1 cellular context compared by ENCODE assay signal in the genomic region with DNA sequence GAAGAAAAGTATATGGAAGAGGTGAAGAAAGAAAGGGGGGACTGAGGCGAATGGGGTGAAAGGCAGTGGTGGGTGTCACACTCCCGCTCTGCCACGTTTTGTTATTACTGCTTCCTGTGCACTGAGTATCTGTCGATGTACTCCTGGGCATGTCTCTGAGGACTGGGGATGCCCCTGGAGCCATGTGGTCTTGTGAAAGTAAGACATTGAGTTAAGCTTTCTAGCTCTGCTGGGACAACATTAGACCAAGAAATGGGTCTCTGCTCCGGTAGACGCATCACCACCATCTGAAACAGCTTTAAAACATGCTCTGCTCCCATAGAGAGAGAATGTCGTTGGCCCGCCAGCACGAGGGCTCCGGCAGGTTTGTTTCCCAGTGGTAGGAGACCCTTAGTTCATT.
TF ChIP-seq lines count a peak whose summit lies in the region.

No MANE protein-coding gene starts in this region.

TF ChIP-seq in IMR-90, 13 proteins besides CTCF, POLR2A, EP300 and RAD21 (continued from another document):
- TF ChIP-seq MAFK (IDR thresholded peaks at IDR 0.05; ENCODE audit: low read depth, low read length), result no peak
- no peak for TF ChIP-seq CEBPB (IDR thresholded peaks at IDR 0.05; ENCODE audit: low read depth, low read length)
- TF ChIP-seq, protein P1, sequence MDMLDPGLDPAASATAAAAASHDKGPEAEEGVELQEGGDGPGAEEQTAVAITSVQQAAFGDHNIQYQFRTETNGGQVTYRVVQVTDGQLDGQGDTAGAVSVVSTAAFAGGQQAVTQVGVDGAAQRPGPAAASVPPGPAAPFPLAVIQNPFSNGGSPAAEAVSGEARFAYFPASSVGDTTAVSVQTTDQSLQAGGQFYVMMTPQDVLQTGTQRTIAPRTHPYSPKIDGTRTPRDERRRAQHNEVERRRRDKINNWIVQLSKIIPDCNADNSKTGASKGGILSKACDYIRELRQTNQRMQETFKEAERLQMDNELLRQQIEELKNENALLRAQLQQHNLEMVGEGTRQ (IDR thresholded peaks at IDR 0.05; ENCODE audit: low read depth, low read length), result no peak
- no peak for TF ChIP-seq SMC3 (IDR thresholded peaks at IDR 0.05; ENCODE audit: low read depth, low read length)
- no peak for TF ChIP-seq FOS (IDR thresholded peaks at IDR 0.05; ENCODE audit: low read depth, low read length)
- TF ChIP-seq, protein P2, sequence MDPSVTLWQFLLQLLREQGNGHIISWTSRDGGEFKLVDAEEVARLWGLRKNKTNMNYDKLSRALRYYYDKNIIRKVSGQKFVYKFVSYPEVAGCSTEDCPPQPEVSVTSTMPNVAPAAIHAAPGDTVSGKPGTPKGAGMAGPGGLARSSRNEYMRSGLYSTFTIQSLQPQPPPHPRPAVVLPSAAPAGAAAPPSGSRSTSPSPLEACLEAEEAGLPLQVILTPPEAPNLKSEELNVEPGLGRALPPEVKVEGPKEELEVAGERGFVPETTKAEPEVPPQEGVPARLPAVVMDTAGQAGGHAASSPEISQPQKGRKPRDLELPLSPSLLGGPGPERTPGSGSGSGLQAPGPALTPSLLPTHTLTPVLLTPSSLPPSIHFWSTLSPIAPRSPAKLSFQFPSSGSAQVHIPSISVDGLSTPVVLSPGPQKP (IDR thresholded peaks at IDR 0.05; ENCODE audit: borderline replicate concordance, low read depth, low read length), result no peak
- TF ChIP-seq MXI1 (IDR thresholded peaks at IDR 0.05; ENCODE audit: borderline replicate concordance, low read depth, low read length), result no peak
- no peak for TF ChIP-seq MAZ (IDR thresholded peaks at IDR 0.05; ENCODE audit: borderline replicate concordance, low read depth, low read length)
- TF ChIP-seq NFE2L2 (IDR thresholded peaks at IDR 0.05; ENCODE audit: low read depth, low read length), result no peak
